ENCODE assay signal across 8 cellular contexts in the genomic region with DNA sequence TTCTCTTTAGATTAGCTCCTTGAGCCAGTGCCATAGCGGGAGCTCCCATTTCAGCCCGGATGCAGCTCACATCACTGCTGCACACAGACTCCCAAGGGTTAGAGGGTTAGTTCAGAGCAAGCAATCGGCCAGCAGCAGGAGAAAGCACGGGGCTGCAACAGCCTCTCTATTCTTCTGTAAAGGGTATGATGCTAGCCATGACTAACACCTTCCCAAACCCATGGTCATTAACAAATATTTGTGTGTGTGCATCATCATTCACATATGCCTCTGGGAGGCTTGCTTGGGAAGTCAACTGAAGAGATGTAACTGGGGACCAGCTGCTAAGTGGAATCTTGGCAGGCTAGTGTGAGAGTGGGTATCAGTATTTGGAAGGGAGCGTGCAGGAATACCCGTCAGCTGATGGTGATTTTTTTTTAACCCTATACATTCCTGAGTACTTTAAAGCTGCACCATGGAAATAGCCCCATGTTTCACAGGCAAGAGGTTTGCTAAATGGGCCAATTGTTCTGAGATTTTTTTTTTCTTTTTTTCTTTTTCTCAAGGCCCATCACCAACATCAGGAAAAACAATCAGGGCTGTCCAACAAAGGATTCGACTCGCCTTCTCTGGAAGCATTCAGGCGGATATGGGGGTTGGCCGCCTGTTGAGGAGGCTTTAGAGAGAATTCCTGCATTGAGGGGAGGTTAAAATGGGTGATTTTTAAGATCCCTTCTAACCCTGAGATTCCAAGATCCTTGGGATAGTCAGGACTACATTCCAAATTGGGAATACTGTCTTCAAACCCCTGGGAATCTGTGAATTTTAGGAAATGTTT. TPM values are rescaled to one million over a fixed set of nuclear protein-coding genes. Genes with fewer than 3 reads are reported as not detected.
DNase-seq lines count a peak whose midpoint lies in the region; ATAC-seq and TF ChIP-seq lines count a peak whose summit lies in the region.

No MANE protein-coding gene starts in this region.

- no peaks in the 10 kb centered on the region for H3K4me1 Mint-ChIP-seq in Caco-2 (ENCODE audit: low read depth, unreplicated experiment)

- POLR2A ChIA-PET in AG04449 (lab: Yijun Ruan, JAX) = interaction anchor here (0.6 to 1.9 kb wide), 9 partner anchors 11 to 455 kb away, joined by 3 to 8 read pairs (median 4); a partner anchor contains a TSS
- POLR2A ChIA-PET in Caco-2 (lab: Charles Lee) = no interaction called here

- H3K4me3 ChIP-seq in AG04449 (ENCODE audit: low read depth, low read length) (peak overlapping the region; percentile 57), esophagus muscularis mucosa (peak overlapping the region; percentile 8 to 30 (median 22)), mesodermal cell (ENCODE audit: extremely low read depth, insufficient read depth, low read length, poor library complexity, severe bottlenecking) (peak overlapping the region; percentile 6), Caco-2 (ENCODE audit: low read depth, low read length) (no peak overlapping the region)

- H3K27ac Mint-ChIP-seq in Caco-2 (ENCODE audit: unreplicated experiment) = no peak overlapping the region

- intact Hi-C loops in esophagus muscularis mucosa (cut with DNase I) = no loop called here
- intact Hi-C loops in Caco-2 (cut with micrococcal nuclease; ENCODE audit: unreplicated experiment) = no loop called here

- H3K4me1 ChIP-seq in esophagus muscularis mucosa (peaks cover 0 to 10% (median 0%) of the 10 kb centered on the region in 4 donors), mesodermal cell (ENCODE audit: control insufficient read depth, insufficient read depth, low read length, poor library complexity, severe bottlenecking) (peaks cover 21% of the 10 kb centered on the region), Caco-2 (no peaks in the 10 kb centered on the region)

- H3K27me3 ChIP-seq in esophagus muscularis mucosa (no peaks in the 10 kb centered on the region), Caco-2 (replicated peaks; ENCODE audit: control insufficient read depth, insufficient read depth, low read length) (no peaks in the 10 kb centered on the region)

- no peak for TF ChIP-seq POLR2A in esophagus muscularis mucosa (IDR thresholded peaks at IDR 0.05; ENCODE audit: low read depth)

- CTCF ChIA-PET in AG04449 (lab: Yijun Ruan, JAX) = interaction anchor here (1.1 to 2.0 kb wide), 3 partner anchors 8 to 136 kb away, joined by 3 to 4 read pairs (median 4); a partner anchor contains a TSS
- CTCF ChIA-PET in Caco-2 (lab: Charles Lee) = no interaction called here

- no peak overlapping the region for H3K4me3 Mint-ChIP-seq in Caco-2 (ENCODE audit: unreplicated experiment)

- peak; percentile 99 for DNase-seq in AG04449 (ENCODE audit: low read depth, low spot score)
- peak; percentile 40 for DNase-seq in NCI-H69 (lab: John Stamatoyannopoulos, UW)
- no peak for DNase-seq in esophagus muscularis mucosa (ENCODE audit: extremely low spot score)
- no peak for DNase-seq in NCI-H510A treated with DMSO at 0.1 percent for 48 hours (lab: John Stamatoyannopoulos, UW)
- DNase-seq in Caco-2 = no peak
- DNase-seq in HUDEP-2 (lab: John Stamatoyannopoulos, UW; ENCODE audit: unreplicated experiment in 76 of 76) = no peak

- 42% methylated on average over 10 of the region's 10 CpGs for WGBS in esophagus muscularis mucosa
- 40% methylated on average over 2 of the region's 10 CpGs; no CpG with 5 or more reads in 1 of the 2 experiments for WGBS in mesodermal cell (ENCODE audit: insufficient coverage in 2 of 2), 2 experiments

- H3K27me3 Mint-ChIP-seq in Caco-2 (ENCODE audit: insufficient read depth, unreplicated experiment) = no peaks in the 10 kb centered on the region

- H3K36me3 Mint-ChIP-seq in Caco-2 (ENCODE audit: insufficient read depth, unreplicated experiment) = peaks cover 20% of the 10 kb centered on the region

- no peak for TF ChIP-seq EP300 in esophagus muscularis mucosa (IDR thresholded peaks at IDR 0.05)

- no peaks in the 10 kb centered on the region for H3K9me3 Mint-ChIP-seq in Caco-2 (ENCODE audit: unreplicated experiment)

- no peak for ATAC-seq in GM19324 (IDR thresholded peaks at IDR 0.05; ENCODE audit: low FRiP score, unreplicated experiment)

- H3K36me3 ChIP-seq in esophagus muscularis mucosa = no peaks in the 10 kb centered on the region
- H3K36me3 ChIP-seq in mesodermal cell (ENCODE audit: control insufficient read depth, insufficient read depth, low read length) = no peaks in the 10 kb centered on the region
- H3K36me3 ChIP-seq in Caco-2 (ENCODE audit: control insufficient read depth, insufficient read depth, low read length) = peaks cover 1% of the 10 kb centered on the region; the same call in 1 of the 2 replicates

- no TSS peak for BruUV-seq in Caco-2 (replicated peaks; lab: Mats Ljungman, UMichigan)

- peak overlapping the region in 2 of 4 donors; percentile 8 to 41 for H3K27ac ChIP-seq in esophagus muscularis mucosa (replicated peaks in 1 of 4)
- H3K27ac ChIP-seq in mesodermal cell (ENCODE audit: low read depth, low read length, severe bottlenecking) = peak overlapping the region; percentile 87

- H3K9me3 ChIP-seq in esophagus muscularis mucosa (no peaks in the 10 kb centered on the region), mesodermal cell (ENCODE audit: control insufficient read depth, low read length) (peaks cover 3% of the 10 kb centered on the region), Caco-2 (no peaks in the 10 kb centered on the region)

- TF ChIP-seq CTCF in AG04449 (IDR thresholded peaks at IDR 0.05; ENCODE audit: insufficient read depth, low read length, missing control alignments) = no peak
- no peak for TF ChIP-seq CTCF in esophagus muscularis mucosa (IDR thresholded peaks at IDR 0.05)
- TF ChIP-seq CTCF in Caco-2 (IDR thresholded peaks at IDR 0.05; ENCODE audit: insufficient read depth in 1 of 2, low read depth in 1 of 2, low read length in 1 of 2, severe bottlenecking in 1 of 2, unreplicated experiment in 1 of 2) = no peak

RNA-seq across cellular contexts. Expression of a gene that starts 33.2 kb away (rescaled TPM):
- 1 to 10 TPM in 3 of 4 donors, under 1 TPM in 1; 0.83 to 2.9 (median 2.5) TPM for total RNA-seq in esophagus muscularis mucosa
- polyA plus RNA-seq in mesodermal cell (2013, experiment 1 of 2) = not detected
- polyA plus RNA-seq in mesodermal cell (2013, experiment 2 of 2) = not detected
- 2.0 and 2.6 TPM in 2 replicates for total RNA-seq in Caco-2 (2022)

RNA-seq across cellular contexts. Expression of a gene that starts 54.3 kb away (rescaled TPM):
- 10 to 100 TPM; 34.8 to 60.6 (median 37.0) TPM for total RNA-seq in esophagus muscularis mucosa
- polyA plus RNA-seq in mesodermal cell (2013, experiment 1 of 2) = 26.9 TPM
- 31.2 TPM for polyA plus RNA-seq in mesodermal cell (2013, experiment 2 of 2)
- total RNA-seq in Caco-2 (2022) = 99.4 and 101 TPM in 2 replicates

Comparison
In these comparisons a context has a peak if more than half of its experiments do, and no peak if none do; other contexts are left out.
1. DNase-seq: peak in AG04449 (single experiment) and NCI-H69 (single experiment); none in esophagus muscularis mucosa (single experiment), NCI-H510A treated with DMSO at 0.1 percent for 48 hours (single experiment), Caco-2 (0 of 2) and HUDEP-2 (0 of 76).